Comparison of ENCODE assay signal across 22 cellular contexts in the genomic region with DNA sequence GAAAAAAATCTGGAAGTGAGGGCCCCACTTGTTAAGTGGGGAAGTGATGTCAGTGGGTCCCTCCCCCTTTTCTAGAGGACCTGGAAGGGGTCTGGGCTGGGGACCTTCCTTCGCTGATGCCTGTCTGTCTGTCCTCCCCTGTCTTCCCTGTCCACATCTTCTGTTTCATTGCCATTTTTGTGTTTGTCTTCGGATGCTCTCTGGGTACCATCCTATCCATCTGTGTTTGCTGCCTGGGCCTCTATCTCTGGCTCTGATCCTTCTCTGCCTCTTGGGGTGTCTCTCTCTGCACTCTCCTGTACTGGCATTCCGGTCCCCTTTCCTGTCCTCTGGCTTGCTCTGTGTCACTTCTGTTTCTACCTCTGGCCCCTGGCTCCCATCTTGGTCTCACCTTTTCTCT. TPM values are rescaled to one million over a fixed set of nuclear protein-coding genes. Genes with fewer than 3 reads are reported as not detected.
DNase-seq lines count a peak whose midpoint lies in the region; ATAC-seq and TF ChIP-seq lines count a peak whose summit lies in the region.
"Had no signal": no experiment of that assay in that cellular context is flagged by ENCODE, and none has a peak within 500 bp of the region (broad histone marks: within the 10 kb centered on the region; RNA-seq: fewer than 3 reads in every experiment).

No MANE protein-coding gene starts in this region.

- H3K27me3 ChIP-seq in neural progenitor cell (peaks cover 48% of the 10 kb centered on the region), heart left ventricle (peaks cover 15 to 87% (median 45%) of the 10 kb centered on the region in 9 donors)

- no peak overlapping the region for H3K27ac ChIP-seq in neural progenitor cell
- no peak overlapping the region for H3K27ac ChIP-seq in heart left ventricle
- H3K27ac ChIP-seq: BLaER1 treated with 17β-estradiol and CSF1 and Interleukin-3, amounts not matched to agents 10 nM and 100 nM had no signal

- no peak overlapping the region for H3K27ac Mint-ChIP-seq in activated naive CD8-positive, alpha-beta T cell
- H3K27ac Mint-ChIP-seq in activated naive CD8-positive, alpha-beta T cell treated with anti-CD3 and anti-CD28 coated beads, Interleukin-2, amount 50 U/mL, for 24 hours: no peak overlapping the region
- H3K27ac Mint-ChIP-seq in immature natural killer cell: no peak overlapping the region
- no peak overlapping the region for H3K27ac Mint-ChIP-seq in neural progenitor cell
- no peak overlapping the region for H3K27ac Mint-ChIP-seq in T-helper 2 cell treated with Interferon-gamma antibody and Interleukin-4, amounts not matched to agents 5 μg/mL and 100 μg/mL, for 36 hours

- H3K4me3 Mint-ChIP-seq in activated naive CD8-positive, alpha-beta T cell: peak overlapping the region; percentile 8
- H3K4me3 Mint-ChIP-seq in activated naive CD8-positive, alpha-beta T cell treated with anti-CD3 and anti-CD28 coated beads, Interleukin-2, amount 50 U/mL, for 24 hours: no peak overlapping the region
- H3K4me3 Mint-ChIP-seq in immature natural killer cell: peak overlapping the region in 3 of 5 donors; percentile 15 to 37 (median 30)
- peak overlapping the region; percentile 12 for H3K4me3 Mint-ChIP-seq in neural progenitor cell
- H3K4me3 Mint-ChIP-seq in T-helper 2 cell treated with Interferon-gamma antibody and Interleukin-4, amounts not matched to agents 5 μg/mL and 100 μg/mL, for 36 hours: no peak overlapping the region

- TF ChIP-seq CTCF in neural progenitor cell (IDR thresholded peaks at IDR 0.05): no peak
- no peak for TF ChIP-seq CTCF in heart left ventricle (IDR thresholded peaks at IDR 0.05)

- WGBS in heart left ventricle, 4 donors: 73 to 87% (median 84%) methylated on average over 3 of the region's 3 CpGs

- H3K36me3 Mint-ChIP-seq in activated naive CD8-positive, alpha-beta T cell: no peaks in the 10 kb centered on the region
- H3K36me3 Mint-ChIP-seq in activated naive CD8-positive, alpha-beta T cell treated with anti-CD3 and anti-CD28 coated beads, Interleukin-2, amount 50 U/mL, for 24 hours (ENCODE audit: low read depth): no peaks in the 10 kb centered on the region
- peaks cover 0 to 4% (median 0%) of the 10 kb centered on the region in 3 donors for H3K36me3 Mint-ChIP-seq in immature natural killer cell
- peaks cover 5% of the 10 kb centered on the region for H3K36me3 Mint-ChIP-seq in neural progenitor cell
- H3K36me3 Mint-ChIP-seq in T-helper 2 cell treated with Interferon-gamma antibody and Interleukin-4, amounts not matched to agents 5 μg/mL and 100 μg/mL, for 36 hours (ENCODE audit: low read depth): no peaks in the 10 kb centered on the region

- no peak for ATAC-seq in activated naive CD8-positive, alpha-beta T cell treated with anti-CD3 and anti-CD28 coated beads, Interleukin-2, amount 50 U/mL, for 24 hours
- no peak for ATAC-seq in heart left ventricle
- ATAC-seq: Panc1 had no signal

- peaks cover 26% of the 10 kb centered on the region for H3F3A ChIP-seq in neural progenitor cell (ENCODE audit: low read depth)

- H3K36me3 ChIP-seq in neural progenitor cell: no peaks in the 10 kb centered on the region
- H3K36me3 ChIP-seq in heart left ventricle: no peaks in the 10 kb centered on the region
- H3K36me3 ChIP-seq: BLaER1 treated with 17β-estradiol and CSF1 and Interleukin-3, amounts not matched to agents 10 nM and 100 nM had no signal

- H3K4me2 ChIP-seq in neural progenitor cell: no peak overlapping the region
- H3K4me2 ChIP-seq: BLaER1 treated with 17β-estradiol and CSF1 and Interleukin-3, amounts not matched to agents 10 nM and 100 nM had no signal

- H3K4me1 Mint-ChIP-seq in activated naive CD8-positive, alpha-beta T cell (ENCODE audit: low read depth): peaks cover 24% of the 10 kb centered on the region
- H3K4me1 Mint-ChIP-seq in activated naive CD8-positive, alpha-beta T cell treated with anti-CD3 and anti-CD28 coated beads, Interleukin-2, amount 50 U/mL, for 24 hours: peaks cover 18% of the 10 kb centered on the region
- H3K4me1 Mint-ChIP-seq in immature natural killer cell (peaks cover 13 to 14% of the 10 kb centered on the region in 2 donors), neural progenitor cell (peaks cover 43% of the 10 kb centered on the region)
- peaks cover 5% of the 10 kb centered on the region for H3K4me1 Mint-ChIP-seq in T-helper 2 cell treated with Interferon-gamma antibody and Interleukin-4, amounts not matched to agents 5 μg/mL and 100 μg/mL, for 36 hours (ENCODE audit: low read depth)

- no peaks in the 10 kb centered on the region for H3K9me3 Mint-ChIP-seq in activated naive CD8-positive, alpha-beta T cell (ENCODE audit: low read depth)
- no peaks in the 10 kb centered on the region for H3K9me3 Mint-ChIP-seq in activated naive CD8-positive, alpha-beta T cell treated with anti-CD3 and anti-CD28 coated beads, Interleukin-2, amount 50 U/mL, for 24 hours
- no peaks in the 10 kb centered on the region for H3K9me3 Mint-ChIP-seq in immature natural killer cell
- H3K9me3 Mint-ChIP-seq in neural progenitor cell: no peaks in the 10 kb centered on the region
- H3K9me3 Mint-ChIP-seq in T-helper 2 cell treated with Interferon-gamma antibody and Interleukin-4, amounts not matched to agents 5 μg/mL and 100 μg/mL, for 36 hours: no peaks in the 10 kb centered on the region
- H3K9me3 Mint-ChIP-seq: CD8-positive, alpha-beta memory T cell had no signal

- H3K4me1 ChIP-seq in neural progenitor cell (peaks cover 30% of the 10 kb centered on the region), heart left ventricle (peaks cover 0 to 25% (median 5%) of the 10 kb centered on the region in 12 donors)

- H3K9ac ChIP-seq in neural progenitor cell: no peak overlapping the region
- H3K9ac ChIP-seq: BLaER1 treated with 17β-estradiol and CSF1 and Interleukin-3, amounts not matched to agents 10 nM and 100 nM had no signal

- intact Hi-C loops in heart left ventricle (cut with DNase I): no loop called here

- H2AFZ ChIP-seq in neural progenitor cell (replicated peaks): no peak overlapping the region

- H3K27me3 Mint-ChIP-seq in activated naive CD8-positive, alpha-beta T cell: peaks cover 29% of the 10 kb centered on the region
- peaks cover 58% of the 10 kb centered on the region for H3K27me3 Mint-ChIP-seq in activated naive CD8-positive, alpha-beta T cell treated with anti-CD3 and anti-CD28 coated beads, Interleukin-2, amount 50 U/mL, for 24 hours
- H3K27me3 Mint-ChIP-seq in immature natural killer cell (ENCODE audit: low read depth in 3 of 3): peaks cover 15 to 38% (median 25%) of the 10 kb centered on the region in 3 donors
- peaks cover 11% of the 10 kb centered on the region for H3K27me3 Mint-ChIP-seq in neural progenitor cell (ENCODE audit: insufficient read depth, low read depth)
- peaks cover 67% of the 10 kb centered on the region for H3K27me3 Mint-ChIP-seq in T-helper 2 cell treated with Interferon-gamma antibody and Interleukin-4, amounts not matched to agents 5 μg/mL and 100 μg/mL, for 36 hours (ENCODE audit: low read depth)

- H3K9me3 ChIP-seq in neural progenitor cell (ENCODE audit: low read depth) (no peaks in the 10 kb centered on the region), heart left ventricle (no peaks in the 10 kb centered on the region)
- H3K9me3 ChIP-seq: BLaER1 treated with 17β-estradiol and CSF1 and Interleukin-3, amounts not matched to agents 10 nM and 100 nM had no signal

- TF ChIP-seq POLR2A in heart left ventricle (IDR thresholded peaks at IDR 0.05): no peak

- H4K20me1 ChIP-seq in neural progenitor cell (ENCODE audit: low read depth): no peaks in the 10 kb centered on the region

- H3K4me3 ChIP-seq in neural progenitor cell (no peak overlapping the region), heart left ventricle (no peak overlapping the region)
- H3K4me3 ChIP-seq: BLaER1 treated with 17β-estradiol and CSF1 and Interleukin-3, amounts not matched to agents 10 nM and 100 nM had no signal

- DNase-seq in activated naive CD8-positive, alpha-beta T cell treated with anti-CD3 and anti-CD28 coated beads, Interleukin-2, amount 50 U/mL, for 24 hours: no peak
- DNase-seq in immature natural killer cell: no peak
- DNase-seq in neural progenitor cell (ENCODE audit: low spot score): no peak
- no peak for DNase-seq in T-helper 2 cell treated with Interferon-gamma antibody and Interleukin-4, amounts not matched to agents 5 μg/mL and 100 μg/mL, for 36 hours (ENCODE audit: low spot score)
- no peak for DNase-seq in heart left ventricle
- DNase-seq in central memory CD4-positive, alpha-beta T cell: no peak
- no peak for DNase-seq in NCI-H510A treated with DMSO at 0.1 percent for 48 hours (lab: John Stamatoyannopoulos, UW)
- DNase-seq: 8988T; Calu3; CD8-positive, alpha-beta memory T cell; DMS153; Kasumi-1; NCI-H1694; NCI-H2081; NCI-H2171; NCI-H345; NCI-H524 treated with DMSO at 0.1 percent for 48 hours; NCI-H82 had no signal

- no peaks in the 10 kb centered on the region for H3K79me2 ChIP-seq in neural progenitor cell (ENCODE audit: low read depth)

RNA-seq across cellular contexts. Expression of gene TMEM151B, which starts 2.3 kb away (rescaled TPM):
- polyA plus RNA-seq in immature natural killer cell (not detected), heart left ventricle (1 to 10 TPM in 1 of 2 donors, under 1 TPM in 1; 0.37 to 1.4 TPM)
- total RNA-seq in neural progenitor cell (ENCODE audit: low replicate concordance) (0.13 and 1.4 TPM in 2 replicates), heart left ventricle (1 to 10 TPM in 1 of 9 donors, under 1 TPM in 4, not detected in 4; 0.21 to 5.3 (median 0.45) TPM)
- total RNA-seq: Calu3; CD8-positive, alpha-beta memory T cell; MCF 10A had no signal
- polyA plus RNA-seq: CD8-positive, alpha-beta memory T cell had no signal

RNA-seq across cellular contexts. Expression of gene NFKBIE, which starts 7.2 kb away (rescaled TPM):
- polyA plus RNA-seq in immature natural killer cell: 1 to 10 TPM; 3.8 to 8.4 (median 8.3) TPM
- 5.1 and 15.5 TPM in 2 replicates for total RNA-seq in neural progenitor cell (ENCODE audit: low replicate concordance)
- 10 to 100 TPM in 1 of 9 donors, 1 to 10 TPM in 8; 2.5 to 13.1 (median 3.8) TPM for total RNA-seq in heart left ventricle
- polyA plus RNA-seq in heart left ventricle: 1 to 10 TPM; 4.0 to 5.8 TPM

RNA-seq across cellular contexts. Expression of gene SLC35B2, which starts 15.2 kb away (rescaled TPM):
- polyA plus RNA-seq in immature natural killer cell (100 to 1,000 TPM in 1 of 3 donors, 10 to 100 TPM in 2; 64.1 to 119 (median 69.1) TPM), heart left ventricle (10 to 100 TPM; 10.2 to 36.7 TPM)
- total RNA-seq in neural progenitor cell (ENCODE audit: low replicate concordance) (33.9 and 47.0 TPM in 2 replicates), heart left ventricle (10 to 100 TPM; 18.1 to 35.6 (median 26.4) TPM)

RNA-seq across cellular contexts. Expression of gene HSP90AB1, which starts 25.6 kb away (rescaled TPM):
- polyA plus RNA-seq in immature natural killer cell (100 to 1,000 TPM; 185 to 309 (median 280) TPM), heart left ventricle (100 to 1,000 TPM; 375 to 959 TPM)
- total RNA-seq in neural progenitor cell (ENCODE audit: low replicate concordance) (1,851 and 2,068 TPM in 2 replicates), heart left ventricle (1,000 to 10,000 TPM in 2 of 9 donors, 100 to 1,000 TPM in 7; 725 to 1,040 (median 857) TPM)

RNA-seq across cellular contexts. Expression of gene AARS2, which starts 40.6 kb away (rescaled TPM):
- polyA plus RNA-seq in immature natural killer cell: 10 to 100 TPM in 1 of 3 donors, 1 to 10 TPM in 2; 3.1 to 12.4 (median 5.0) TPM
- total RNA-seq in neural progenitor cell (ENCODE audit: low replicate concordance): 16.1 and 29.3 TPM in 2 replicates
- total RNA-seq in heart left ventricle: 1 to 10 TPM; 5.0 to 9.8 (median 7.6) TPM
- 1 to 10 TPM; 4.1 to 7.6 TPM for polyA plus RNA-seq in heart left ventricle

Comparison
In these comparisons a context has a peak if more than half of its experiments do, and no peak if none do; other contexts are left out.
1. H3K4me3 Mint-ChIP-seq: peak in activated naive CD8-positive, alpha-beta T cell (single experiment), immature natural killer cell (3 of 5) and neural progenitor cell (single experiment); none in activated naive CD8-positive, alpha-beta T cell treated with anti-CD3 and anti-CD28 coated beads, Interleukin-2, amount 50 U/mL, for 24 hours (single experiment) and T-helper 2 cell treated with Interferon-gamma antibody and Interleukin-4, amounts not matched to agents 5 μg/mL and 100 μg/mL, for 36 hours (single experiment).